In the genomic region with DNA sequence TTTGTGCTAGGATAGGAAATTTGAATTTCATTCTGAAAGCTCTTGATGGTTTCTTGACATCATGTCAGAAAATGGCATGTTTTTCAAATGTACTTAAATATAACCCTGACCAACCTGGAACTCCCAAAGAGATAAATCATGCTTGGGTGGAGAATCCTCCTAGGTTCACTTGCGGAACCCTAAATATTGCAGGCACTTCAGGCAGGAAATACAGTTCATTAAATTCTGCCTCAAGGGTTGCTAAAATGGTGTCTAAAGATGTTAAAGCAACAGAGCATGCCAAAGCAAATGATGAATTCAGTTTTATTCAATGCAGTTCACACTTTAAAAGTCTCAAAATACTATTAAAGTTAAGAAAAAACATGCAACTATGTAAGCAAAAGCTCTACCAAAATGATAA, we compare ENCODE assay signal across 23 cellular contexts.
"Had no signal": no experiment of that assay in that cellular context is flagged by ENCODE, and none has a peak within 500 bp of the region (broad histone marks: within the 10 kb centered on the region; RNA-seq: fewer than 3 reads in every experiment).

No MANE protein-coding gene starts in this region.

- H3K9me3 ChIP-seq: Peyer's patch, SJCRH30 had no signal

- ATAC-seq: activated CD4-positive, alpha-beta T cell treated with anti-CD3 and anti-CD28 coated beads for 36 hours; activated T-helper 17 cell treated with anti-CD3 and anti-CD28 coated beads, Interleukin-2, amount 50 U/mL, for 72 hours had no signal

- H3K4me1 ChIP-seq: Peyer's patch, SJCRH30 had no signal

- DNase-seq: activated CD4-positive, alpha-beta memory T cell treated with anti-CD3 and anti-CD28 coated beads, Interleukin-2, amount 10 ng/mL, durations not matched to agents 7 days and 5 days; activated CD4-positive, alpha-beta T cell treated with anti-CD3 and anti-CD28 coated beads for 36 hours; activated CD4-positive, alpha-beta T cell treated with anti-CD3 and anti-CD28 coated beads, Interleukin-2, amount 50 U/mL, for 1 hour; activated CD4-positive, CD25-positive, alpha-beta regulatory T cell; activated gamma-delta T cell; activated naive CD4-positive, alpha-beta T cell treated with anti-CD3 and anti-CD28 coated beads for 36 hours; activated naive CD8-positive, alpha-beta T cell treated with anti-CD3 and anti-CD28 coated beads for 36 hours; activated T-cell treated with anti-CD3 and anti-CD28 coated beads for 4 hours; activated T-cell treated with anti-CD3 and anti-CD28 coated beads, Interleukin-2, amount 50 U/mL, for 48 hours; brain microvascular endothelial cell; NCI-H1048; NCI-H1930; NCI-H446; NCI-H526; NCI-H82; Peyer's patch; Right ventricle myocardium superior; SJCRH30; T-helper 1 cell had no signal

- H3K36me3 ChIP-seq: brain microvascular endothelial cell, cardiac muscle cell, Peyer's patch, SJCRH30 had no signal

- H3K4me3 ChIP-seq: cardiac muscle cell, Peyer's patch, SJCRH30 had no signal

- H3K27me3 ChIP-seq: brain microvascular endothelial cell, cardiac muscle cell, Peyer's patch, SJCRH30 had no signal

- H3K27ac ChIP-seq: brain microvascular endothelial cell, cardiac muscle cell, Peyer's patch, RWPE1, SJCRH30, VCaP had no signal
